Comparison of ENCODE assay signal across 16 cellular contexts in the genomic region with DNA sequence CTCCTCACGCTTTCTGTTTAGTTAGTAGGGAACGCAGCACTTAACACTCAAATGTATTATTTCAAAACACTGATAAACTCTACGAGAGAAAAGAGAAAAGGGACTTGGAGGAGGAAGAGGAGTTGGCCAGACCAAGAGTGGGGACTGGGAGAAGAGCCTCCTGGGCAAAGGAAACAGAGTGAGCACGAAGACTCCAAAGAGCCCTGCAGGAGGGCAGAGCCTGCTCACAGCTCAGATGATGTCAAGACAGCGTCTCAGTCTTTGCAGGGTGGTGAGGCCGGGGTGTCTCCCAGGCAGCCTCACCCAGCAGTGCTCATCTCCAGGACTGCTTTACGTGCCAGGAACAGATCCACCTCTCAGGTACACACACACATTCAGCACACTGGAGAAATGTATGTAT.
"Had no signal": no experiment of that assay in that cellular context is flagged by ENCODE, and none has a peak within 500 bp of the region (broad histone marks: within the 10 kb centered on the region; RNA-seq: fewer than 3 reads in every experiment).

No MANE protein-coding gene starts in this region.

- DNase-seq: activated CD4-positive, alpha-beta T cell treated with anti-CD3 and anti-CD28 coated beads for 1 hour; activated CD4-positive, alpha-beta T cell treated with anti-CD3 and anti-CD28 coated beads, Interleukin-2, amount 50 U/mL, for 48 hours; activated CD8-positive, alpha-beta memory T cell treated with anti-CD3 and anti-CD28 coated beads, Interleukin-2, amount 10 ng/mL, durations not matched to agents 7 days and 5 days; activated gamma-delta T cell treated with Interleukin-2 at 50 U/mL for 16 hours; activated naive CD8-positive, alpha-beta T cell treated with anti-CD3 and anti-CD28 coated beads for 36 hours; activated T-cell treated with anti-CD3 and anti-CD28 coated beads, Interleukin-2, amount 50 U/mL, for 24 hours; esophagus squamous epithelium; foreskin fibroblast; islet precursor cell; retina; stimulated activated CD4-positive, alpha-beta T cell treated with anti-CD3 and anti-CD28 coated beads, Interleukin-4, amount 100 ng/mL, for 24 hours; stimulated activated naive CD8-positive, alpha-beta T cell treated with anti-CD3 and anti-CD28 coated beads, Interleukin-15, amount 100 ng/mL, for 72 hours; T-helper 9 cell; testis had no signal

- H3K9me3 ChIP-seq: esophagus squamous epithelium, testis had no signal

- H3K9me3 Mint-ChIP-seq: activated naive CD8-positive, alpha-beta T cell treated with anti-CD3 and anti-CD28 coated beads for 36 hours; activated T-cell treated with anti-CD3 and anti-CD28 coated beads, Interleukin-2, amount 50 U/mL, for 24 hours; stimulated activated naive CD8-positive, alpha-beta T cell treated with anti-CD3 and anti-CD28 coated beads, Interleukin-15, amount 100 ng/mL, for 72 hours had no signal

- H3K4me3 ChIP-seq: esophagus squamous epithelium, testis had no signal

- ATAC-seq: activated CD8-positive, alpha-beta memory T cell treated with anti-CD3 and anti-CD28 coated beads, Interleukin-2, amount 10 ng/mL, durations not matched to agents 7 days and 5 days; left lobe of liver; stimulated activated naive CD8-positive, alpha-beta T cell treated with anti-CD3 and anti-CD28 coated beads, Interleukin-15, amount 100 ng/mL, for 72 hours had no signal

- H3K4me1 ChIP-seq: parathyroid adenoma had no signal

- H3K27me3 ChIP-seq: esophagus squamous epithelium, testis had no signal

- H3K27ac Mint-ChIP-seq: activated CD8-positive, alpha-beta memory T cell treated with anti-CD3 and anti-CD28 coated beads, Interleukin-2, amount 10 ng/mL, durations not matched to agents 7 days and 5 days; activated naive CD8-positive, alpha-beta T cell treated with anti-CD3 and anti-CD28 coated beads for 36 hours; activated T-cell treated with anti-CD3 and anti-CD28 coated beads, Interleukin-2, amount 50 U/mL, for 24 hours; stimulated activated naive CD8-positive, alpha-beta T cell treated with anti-CD3 and anti-CD28 coated beads, Interleukin-15, amount 100 ng/mL, for 72 hours had no signal

- H3K4me3 Mint-ChIP-seq: activated CD8-positive, alpha-beta memory T cell treated with anti-CD3 and anti-CD28 coated beads, Interleukin-2, amount 10 ng/mL, durations not matched to agents 7 days and 5 days; activated naive CD8-positive, alpha-beta T cell treated with anti-CD3 and anti-CD28 coated beads for 36 hours; activated T-cell treated with anti-CD3 and anti-CD28 coated beads, Interleukin-2, amount 50 U/mL, for 24 hours; stimulated activated naive CD8-positive, alpha-beta T cell treated with anti-CD3 and anti-CD28 coated beads, Interleukin-15, amount 100 ng/mL, for 72 hours had no signal

- H3K27ac ChIP-seq: esophagus squamous epithelium, parathyroid adenoma, testis had no signal

- H3K36me3 ChIP-seq: esophagus squamous epithelium had no signal

- H3K36me3 Mint-ChIP-seq: activated CD8-positive, alpha-beta memory T cell treated with anti-CD3 and anti-CD28 coated beads, Interleukin-2, amount 10 ng/mL, durations not matched to agents 7 days and 5 days; activated naive CD8-positive, alpha-beta T cell treated with anti-CD3 and anti-CD28 coated beads for 36 hours had no signal
